ENCODE assay signal across 8 cellular contexts in the genomic region with DNA sequence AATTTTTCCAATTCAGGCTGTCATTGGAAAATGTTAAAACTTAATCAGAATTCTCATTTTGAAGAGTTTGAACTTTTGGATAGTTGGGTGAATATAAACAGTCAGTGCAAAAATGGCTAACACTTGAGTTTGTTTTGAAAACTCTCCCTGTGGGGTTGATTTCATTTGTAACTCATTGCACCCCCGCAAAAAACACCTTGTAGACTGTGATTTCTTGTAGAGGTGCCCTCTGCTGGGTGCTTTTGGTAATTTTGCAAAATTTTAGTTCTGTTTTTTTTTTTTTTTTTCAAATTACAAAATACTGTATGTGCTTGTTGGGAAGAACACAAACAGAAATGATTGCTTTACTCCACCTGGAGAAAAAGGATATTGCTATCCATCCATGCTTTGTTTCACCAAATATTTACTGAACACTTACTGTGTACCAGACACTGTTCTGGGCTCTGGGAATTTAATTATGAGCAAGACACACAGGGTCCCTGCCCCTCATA. TPM values are rescaled to one million over a fixed set of nuclear protein-coding genes. Genes with fewer than 3 reads are reported as not detected.
DNase-seq lines count a peak whose midpoint lies in the region; ATAC-seq and TF ChIP-seq lines count a peak whose summit lies in the region.

No MANE protein-coding gene starts in this region.

- intact Hi-C loops in heart right ventricle (cut with DNase I): loop anchor here in 7 of 10 donors (5.0 to 10.0 kb wide), 6 partner anchors 62 to 92 kb away; a partner anchor contains a TSS

- TF ChIP-seq CTCF in heart right ventricle (IDR thresholded peaks at IDR 0.05): peak; percentile 49 to 80 (median 67)

- no peaks in the 10 kb centered on the region for H3K9me3 Mint-ChIP-seq in activated CD8-positive, alpha-beta memory T cell treated with anti-CD3 and anti-CD28 coated beads, Interleukin-2, amount 10 ng/mL, durations not matched to agents 7 days and 5 days (ENCODE audit: low read depth)
- no peaks in the 10 kb centered on the region for H3K9me3 Mint-ChIP-seq in stimulated activated effector memory CD8-positive, alpha-beta T cell treated with anti-CD3 and anti-CD28 coated beads, Interleukin-12 subunit alpha, Interleukin-12 subunit beta, amount 100 ng/mL, for 72 hours

- H3K27ac Mint-ChIP-seq in activated CD8-positive, alpha-beta memory T cell treated with anti-CD3 and anti-CD28 coated beads, Interleukin-2, amount 10 ng/mL, durations not matched to agents 7 days and 5 days: no peak overlapping the region
- peak overlapping the region; percentile 36 for H3K27ac Mint-ChIP-seq in stimulated activated effector memory CD8-positive, alpha-beta T cell treated with anti-CD3 and anti-CD28 coated beads, Interleukin-12 subunit alpha, Interleukin-12 subunit beta, amount 100 ng/mL, for 72 hours

- CTCF ChIA-PET in activated CD8-positive, alpha-beta memory T cell treated with anti-CD3 and anti-CD28 coated beads, Interleukin-2, amount 10 ng/mL, durations not matched to agents 7 days and 5 days (lab: Charles Lee): interaction anchor here (0.8 to 1.6 kb wide), 6 partner anchors 10 to 120 kb away, joined by 3 to 6 read pairs (median 5); no protein-coding TSS in a partner anchor

- H3K36me3 ChIP-seq in heart right ventricle: peaks cover under 1 to 93% (median 41%) of the 10 kb centered on the region in 9 donors

- H3K4me3 ChIP-seq in heart right ventricle: no peak overlapping the region

- H3K27ac ChIP-seq in heart right ventricle: peak overlapping the region in 3 of 10 donors; percentile 13 to 52 (median 21)

- WGBS in heart right ventricle, 2 donors: 9 to 29% methylated on average over 1 of the region's 1 CpG

- peak; percentile 57 for ATAC-seq in activated CD8-positive, alpha-beta memory T cell treated with anti-CD3 and anti-CD28 coated beads, Interleukin-2, amount 10 ng/mL, durations not matched to agents 7 days and 5 days
- ATAC-seq in heart right ventricle: peak in 1 of 8 donors; percentile 28
- peak; percentile 71 for ATAC-seq in stimulated activated effector memory CD8-positive, alpha-beta T cell treated with anti-CD3 and anti-CD28 coated beads, Interleukin-12 subunit alpha, Interleukin-12 subunit beta, amount 100 ng/mL, for 72 hours

- no peak overlapping the region for H3K4me3 Mint-ChIP-seq in activated CD8-positive, alpha-beta memory T cell treated with anti-CD3 and anti-CD28 coated beads, Interleukin-2, amount 10 ng/mL, durations not matched to agents 7 days and 5 days
- H3K4me3 Mint-ChIP-seq in stimulated activated effector memory CD8-positive, alpha-beta T cell treated with anti-CD3 and anti-CD28 coated beads, Interleukin-12 subunit alpha, Interleukin-12 subunit beta, amount 100 ng/mL, for 72 hours: no peak overlapping the region

- peaks cover 3% of the 10 kb centered on the region for H3K4me1 Mint-ChIP-seq in activated CD8-positive, alpha-beta memory T cell treated with anti-CD3 and anti-CD28 coated beads, Interleukin-2, amount 10 ng/mL, durations not matched to agents 7 days and 5 days
- no peaks in the 10 kb centered on the region for H3K4me1 Mint-ChIP-seq in stimulated activated effector memory CD8-positive, alpha-beta T cell treated with anti-CD3 and anti-CD28 coated beads, Interleukin-12 subunit alpha, Interleukin-12 subunit beta, amount 100 ng/mL, for 72 hours

- no peaks in the 10 kb centered on the region for H3K9me3 ChIP-seq in heart right ventricle

- H3K4me1 ChIP-seq in heart right ventricle: peaks cover 0 to 40% (median 24%) of the 10 kb centered on the region in 9 donors

- no peaks in the 10 kb centered on the region for H3K27me3 Mint-ChIP-seq in activated CD8-positive, alpha-beta memory T cell treated with anti-CD3 and anti-CD28 coated beads, Interleukin-2, amount 10 ng/mL, durations not matched to agents 7 days and 5 days

- H3K36me3 Mint-ChIP-seq in activated CD8-positive, alpha-beta memory T cell treated with anti-CD3 and anti-CD28 coated beads, Interleukin-2, amount 10 ng/mL, durations not matched to agents 7 days and 5 days: peaks cover 9% of the 10 kb centered on the region
- H3K36me3 Mint-ChIP-seq in stimulated activated effector memory CD8-positive, alpha-beta T cell treated with anti-CD3 and anti-CD28 coated beads, Interleukin-12 subunit alpha, Interleukin-12 subunit beta, amount 100 ng/mL, for 72 hours: peaks cover 68% of the 10 kb centered on the region

- DNase-seq in activated CD8-positive, alpha-beta memory T cell treated with anti-CD3 and anti-CD28 coated beads, Interleukin-2, amount 10 ng/mL, durations not matched to agents 7 days and 5 days: peak; percentile 55
- no peak for DNase-seq in activated CD8-positive, alpha-beta memory T cell treated with anti-CD3 and anti-CD28 coated beads for 24 hours
- DNase-seq in MV-4-11 (lab: John Stamatoyannopoulos, UW) (peak; percentile 29), heart right ventricle (peak in 1 of 2 donors; percentile 44), Ammon's horn (ENCODE audit: low spot score) (no peak), GF-D8 (lab: John Stamatoyannopoulos, UW) (no peak)
- peak; percentile 18 for DNase-seq in activated CD8-positive, alpha-beta memory T cell treated with anti-CD3 and anti-CD28 coated beads, Interleukin-2, amount 50 U/mL, for 24 hours (ENCODE audit: extremely low read depth)
- peak in 1 of 2 donors; percentile 62 for DNase-seq in stimulated activated effector memory CD8-positive, alpha-beta T cell treated with anti-CD3 and anti-CD28 coated beads, Interleukin-12 subunit alpha, Interleukin-12 subunit beta, amount 100 ng/mL, for 72 hours (ENCODE audit: low spot score in 2 of 2)

- H3K27me3 ChIP-seq in heart right ventricle: no peaks in the 10 kb centered on the region

RNA-seq across cellular contexts. Expression of a gene that starts 28.2 kb away (rescaled TPM):
- 100 to 1,000 TPM; 501 to 600 TPM for total RNA-seq in activated CD8-positive, alpha-beta memory T cell treated with anti-CD3 and anti-CD28 coated beads, Interleukin-2, amount 10 ng/mL, durations not matched to agents 7 days and 5 days
- 100 to 1,000 TPM; 517 to 711 (median 563) TPM for total RNA-seq in heart right ventricle
- 100 to 1,000 TPM; 178 to 205 TPM for polyA plus RNA-seq in heart right ventricle

Comparison
In these comparisons a context has a peak if more than half of its experiments do, and no peak if none do; other contexts are left out.
1. DNase-seq: peak in activated CD8-positive, alpha-beta memory T cell treated with anti-CD3 and anti-CD28 coated beads, Interleukin-2, amount 10 ng/mL, durations not matched to agents 7 days and 5 days (single experiment), MV-4-11 (single experiment) and activated CD8-positive, alpha-beta memory T cell treated with anti-CD3 and anti-CD28 coated beads, Interleukin-2, amount 50 U/mL, for 24 hours (single experiment); none in activated CD8-positive, alpha-beta memory T cell treated with anti-CD3 and anti-CD28 coated beads for 24 hours (single experiment), Ammon's horn (single experiment) and GF-D8 (single experiment).